Comparison of ENCODE assay signal across 2 cellular contexts in genomic region chr3:112633757-112634156, GRCh38.
TF ChIP-seq lines count a peak whose summit lies in the region.

No MANE protein-coding gene starts in this region.

TF ChIP-seq in A549, 52 proteins besides CTCF, POLR2A, EP300 and RAD21 (continued from another document):
- TF ChIP-seq CHD2 (IDR thresholded peaks at IDR 0.05; ENCODE audit: low read length, partially characterized antibody): no peak
- TF ChIP-seq CBX8 (IDR thresholded peaks at IDR 0.05): no peak
- no peak for TF ChIP-seq CHD4 (IDR thresholded peaks at IDR 0.05; ENCODE audit: borderline replicate concordance)
- no peak for TF ChIP-seq MAX (IDR thresholded peaks at IDR 0.05)
- no peak for TF ChIP-seq NFE2L2 (conservative IDR thresholded peaks at IDR 0.05; ENCODE audit: low read length)
- no peak for TF ChIP-seq FOXS1 (CRISPR knock-in tag; IDR thresholded peaks at IDR 0.05)
- no peak for TF ChIP-seq BHLHE40 (IDR thresholded peaks at IDR 0.05; ENCODE audit: low read depth, low read length)
- TF ChIP-seq JUNB (IDR thresholded peaks at IDR 0.05): no peak
- TF ChIP-seq HMGXB4 (CRISPR knock-in tag; IDR thresholded peaks at IDR 0.05; ENCODE audit: borderline replicate concordance): no peak
- no peak for TF ChIP-seq GATA3 (IDR thresholded peaks at IDR 0.05; ENCODE audit: borderline replicate concordance)
- no peak for TF ChIP-seq CEBPB (IDR thresholded peaks at IDR 0.05)
TF ChIP-seq in A549: peak in this region for 0.

TF ChIP-seq in SK-N-SH, 30 proteins besides CTCF, POLR2A, EP300 and RAD21 (continued from another document):
- TF ChIP-seq RCOR1 (IDR thresholded peaks at IDR 0.05; ENCODE audit: low read length) (no peak), MEF2A (IDR thresholded peaks at IDR 0.05; ENCODE audit: borderline replicate concordance, low read depth) (no peak), TAF1 (IDR thresholded peaks at IDR 0.05; ENCODE audit: borderline replicate concordance, low read depth, low read length) (no peak), SIN3A (IDR thresholded peaks at IDR 0.05; ENCODE audit: borderline replicate concordance, low read depth, low read length) (no peak), YY1 (IDR thresholded peaks at IDR 0.05; ENCODE audit: low read depth) (no peak), REST (IDR thresholded peaks at IDR 0.05; ENCODE audit: low read depth, low read length) (no peak), FOXM1 (IDR thresholded peaks at IDR 0.05; ENCODE audit: low read depth) (no peak), IRF3 (IDR thresholded peaks at IDR 0.05; ENCODE audit: low read depth, low read length) (no peak), USF1 (IDR thresholded peaks at IDR 0.05; ENCODE audit: borderline replicate concordance, low read depth) (no peak)
